28 cellular contexts compared by ENCODE assay signal in the genomic region with DNA sequence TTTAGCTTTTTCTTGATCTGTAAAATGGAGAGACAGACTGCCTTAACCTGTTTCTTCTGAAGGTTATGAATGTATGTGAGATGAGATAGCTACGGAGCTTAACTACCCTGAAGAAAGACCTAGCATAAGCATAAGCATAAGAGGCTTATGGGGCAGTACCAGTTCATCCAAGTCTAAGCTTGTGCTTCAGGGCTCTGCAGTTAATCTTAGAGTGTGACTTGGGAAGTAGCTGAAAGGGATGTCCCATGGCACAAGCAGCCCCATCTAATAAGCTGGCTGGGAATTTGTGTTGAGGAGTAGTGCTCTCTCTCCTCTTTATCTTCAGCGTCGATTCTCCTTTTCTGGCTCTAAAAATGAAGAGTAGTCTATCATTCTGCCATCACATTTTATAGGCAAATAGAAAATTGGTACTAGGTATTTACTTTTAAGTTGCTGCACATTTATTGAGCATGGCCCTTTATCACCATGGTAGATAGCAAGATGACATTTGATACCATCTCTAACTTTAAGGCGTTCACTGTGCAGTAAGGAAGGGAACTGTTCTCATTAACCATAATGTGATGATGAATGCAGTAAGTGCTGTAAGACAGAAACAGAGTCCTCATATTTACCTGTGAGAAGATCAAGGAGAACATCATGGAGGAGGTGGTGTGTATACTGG.
DNase-seq lines count a peak whose midpoint lies in the region; ATAC-seq and TF ChIP-seq lines count a peak whose summit lies in the region.
"Had no signal": no experiment of that assay in that cellular context is flagged by ENCODE, and none has a peak within 500 bp of the region (broad histone marks: within the 10 kb centered on the region; RNA-seq: fewer than 3 reads in every experiment).

No MANE protein-coding gene starts in this region.

- H3K36me3 Mint-ChIP-seq in stimulated activated effector memory CD8-positive, alpha-beta T cell treated with anti-CD3 and anti-CD28 coated beads, Interleukin-12 subunit alpha, Interleukin-12 subunit beta, amount 100 ng/mL, for 72 hours, result peaks cover 84% of the 10 kb centered on the region

- H3K9me3 ChIP-seq in WERI-Rb-1 (ENCODE audit: severe bottlenecking) (no peaks in the 10 kb centered on the region), colonic mucosa (no peaks in the 10 kb centered on the region)
- H3K9me3 ChIP-seq: A549, Caco-2 had no signal

- no peaks in the 10 kb centered on the region for H3K9me3 Mint-ChIP-seq in stimulated activated effector memory CD8-positive, alpha-beta T cell treated with anti-CD3 and anti-CD28 coated beads, Interleukin-12 subunit alpha, Interleukin-12 subunit beta, amount 100 ng/mL, for 72 hours
- H3K9me3 Mint-ChIP-seq: CD8-positive, alpha-beta T cell; IgD-negative memory B cell had no signal

- H3K4me1 Mint-ChIP-seq in stimulated activated effector memory CD8-positive, alpha-beta T cell treated with anti-CD3 and anti-CD28 coated beads, Interleukin-12 subunit alpha, Interleukin-12 subunit beta, amount 100 ng/mL, for 72 hours, result no peaks in the 10 kb centered on the region

- H3K4me1 ChIP-seq in colonic mucosa, result no peaks in the 10 kb centered on the region
- H3K4me1 ChIP-seq: A549; BLaER1 treated with 17β-estradiol and CSF1 and Interleukin-3, amounts not matched to agents 10 nM and 100 nM; Caco-2 had no signal

- H3K27ac ChIP-seq in WERI-Rb-1 (peak overlapping the region; percentile 45), colonic mucosa (no peak overlapping the region), substantia nigra (ENCODE audit: low read depth, low read length, poor library complexity, severe bottlenecking) (no peak overlapping the region)
- H3K27ac ChIP-seq: A549; BLaER1 treated with 17β-estradiol and CSF1 and Interleukin-3, amounts not matched to agents 10 nM and 100 nM; HL-60 had no signal

- ATAC-seq in stimulated activated effector memory CD8-positive, alpha-beta T cell treated with anti-CD3 and anti-CD28 coated beads, Interleukin-12 subunit alpha, Interleukin-12 subunit beta, amount 100 ng/mL, for 72 hours, result no peak
- ATAC-seq in HG03439 (IDR thresholded peaks at IDR 0.05; ENCODE audit: unreplicated experiment), result no peak
- ATAC-seq: A549; CD8-positive, alpha-beta T cell; SK-N-SH treated with all-trans-retinoic acid at 6 μM for 48 hours had no signal

- intact Hi-C loops in colonic mucosa (cut with DNase I), result no loop called here

- peak overlapping the region; percentile 25 for H3K4me3 ChIP-seq in LNCaP clone FGC (ENCODE audit: low read depth, low read length)
- no peak overlapping the region for H3K4me3 ChIP-seq in WERI-Rb-1 (ENCODE audit: low read depth, low read length)
- no peak overlapping the region for H3K4me3 ChIP-seq in colonic mucosa
- H3K4me3 ChIP-seq: A549; BLaER1 treated with 17β-estradiol and CSF1 and Interleukin-3, amounts not matched to agents 10 nM and 100 nM had no signal

- no peak overlapping the region for H3K4me3 Mint-ChIP-seq in stimulated activated effector memory CD8-positive, alpha-beta T cell treated with anti-CD3 and anti-CD28 coated beads, Interleukin-12 subunit alpha, Interleukin-12 subunit beta, amount 100 ng/mL, for 72 hours
- H3K4me3 Mint-ChIP-seq: CD8-positive, alpha-beta T cell; IgD-negative memory B cell had no signal

- no peaks in the 10 kb centered on the region for H3K27me3 ChIP-seq in WERI-Rb-1 (ENCODE audit: insufficient read depth, low read depth, severe bottlenecking)
- H3K27me3 ChIP-seq in colonic mucosa, result no peaks in the 10 kb centered on the region
- H3K27me3 ChIP-seq: BLaER1 treated with 17β-estradiol and CSF1 and Interleukin-3, amounts not matched to agents 10 nM and 100 nM had no signal

- no peak for TF ChIP-seq CTCF in LNCaP clone FGC (IDR thresholded peaks at IDR 0.05; ENCODE audit: control insufficient read depth, extremely low read depth, insufficient read depth)
- TF ChIP-seq CTCF in WERI-Rb-1 (IDR thresholded peaks at IDR 0.05; ENCODE audit: low read depth, low read length), result no peak
- no peak for TF ChIP-seq CTCF in colonic mucosa (IDR thresholded peaks at IDR 0.05)

- H3K36me3 ChIP-seq in WERI-Rb-1 (peaks cover 14% of the 10 kb centered on the region), colonic mucosa (peaks cover 4% of the 10 kb centered on the region)

- H3K9ac ChIP-seq in colonic mucosa (ENCODE audit: low read depth in 2 of 2, low read length in 2 of 2), result no peak overlapping the region
- H3K9ac ChIP-seq: BLaER1 treated with 17β-estradiol and CSF1 and Interleukin-3, amounts not matched to agents 10 nM and 100 nM had no signal

- H3K27ac Mint-ChIP-seq in stimulated activated effector memory CD8-positive, alpha-beta T cell treated with anti-CD3 and anti-CD28 coated beads, Interleukin-12 subunit alpha, Interleukin-12 subunit beta, amount 100 ng/mL, for 72 hours, result peak overlapping the region; percentile 5
- H3K27ac Mint-ChIP-seq: CD8-positive, alpha-beta T cell; IgD-negative memory B cell had no signal

- DNase-seq in D341Med (ENCODE audit: low spot score), result peak; percentile 64
- DNase-seq in LNCaP clone FGC (ENCODE audit: low read depth), result peak; percentile 79
- peak; percentile 72 for DNase-seq in WERI-Rb-1
- DNase-seq in stimulated activated effector memory CD8-positive, alpha-beta T cell treated with anti-CD3 and anti-CD28 coated beads, Interleukin-12 subunit alpha, Interleukin-12 subunit beta, amount 100 ng/mL, for 72 hours (ENCODE audit: low spot score in 2 of 2), result no peak
- DNase-seq in colonic mucosa, result no peak
- no peak for DNase-seq in substantia nigra (lab: John Stamatoyannopoulos, UW)
- DNase-seq: AML-193; Caco-2; CD8-positive, alpha-beta T cell; DMS79 treated with DMSO at 0.1 percent for 48 hours; GF-D8; H7; NCI-H1092; NCI-H1436; NCI-H187; NCI-H2081 treated with DMSO at 0.1 percent for 48 hours; NCI-H2171; NCI-H226; NCI-H524; NCI-H748 treated with DMSO at 0.1 percent for 48 hours; NK-92 treated with Interleukin-12 subunit alpha and Interleukin-12 subunit beta, amount 100 ng/mL, for 24 hours; PC-3 had no signal

Comparison
In these comparisons a context has a peak if more than half of its experiments do, and no peak if none do; other contexts are left out.
1. DNase-seq: peak in D341Med (single experiment), LNCaP clone FGC (single experiment) and WERI-Rb-1 (single experiment); none in stimulated activated effector memory CD8-positive, alpha-beta T cell treated with anti-CD3 and anti-CD28 coated beads, Interleukin-12 subunit alpha, Interleukin-12 subunit beta, amount 100 ng/mL, for 72 hours (0 of 2), colonic mucosa (single experiment) and substantia nigra (0 of 49).